In the genomic region with DNA sequence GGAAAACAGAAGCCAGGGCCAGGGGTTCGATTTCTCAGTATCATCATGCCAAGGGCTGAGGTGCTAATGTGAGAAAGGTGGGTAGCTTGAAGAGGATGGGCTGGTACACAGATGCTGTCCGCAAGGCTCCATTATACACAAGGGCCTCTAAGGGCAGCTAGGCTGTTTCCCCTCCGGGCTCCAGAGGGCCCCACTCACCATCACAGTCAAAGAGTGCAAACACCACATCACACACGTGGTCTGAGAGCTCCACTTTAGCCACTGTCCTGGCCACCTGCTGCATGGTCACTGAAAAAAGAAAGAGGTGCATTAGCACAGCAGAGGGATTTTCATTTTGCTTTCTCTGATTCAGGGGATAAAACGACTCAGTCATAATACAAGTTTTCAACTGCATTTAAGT, we compare ENCODE assay signal across 10 cellular contexts. TPM values are rescaled to one million over a fixed set of nuclear protein-coding genes. Genes with fewer than 3 reads are reported as not detected.
DNase-seq lines count a peak whose midpoint lies in the region; ATAC-seq, FAIRE-seq and TF ChIP-seq lines count a peak whose summit lies in the region.
"Had no signal": no experiment of that assay in that cellular context is flagged by ENCODE, and none has a peak within 500 bp of the region (broad histone marks: within the 10 kb centered on the region; RNA-seq: fewer than 3 reads in every experiment).

No MANE protein-coding gene starts in this region.

- peak; percentile 33 for DNase-seq in BE2C
- DNase-seq in HEK293T (ENCODE audit: extremely low spot score): peak; percentile 15
- peak; percentile 50 for DNase-seq in WTC11 (ENCODE audit: low spot score)
- peak; percentile 53 for DNase-seq in HepG2 (ENCODE audit: low spot score)
- DNase-seq in activated naive CD4-positive, alpha-beta T cell treated with anti-CD3 and anti-CD28 coated beads, Interleukin-2, amount 50 U/mL, for 16 hours: no peak
- DNase-seq in NCI-H774 (lab: John Stamatoyannopoulos, UW): no peak
- no peak for DNase-seq in NCI-H2171 treated with DMSO at 0.1 percent for 48 hours (lab: John Stamatoyannopoulos, UW)
- DNase-seq in H54 (ENCODE audit: insufficient read length, low spot score): no peak
- DNase-seq: activated effector memory CD4-positive, alpha-beta T cell treated with Interleukin-2 at 50 U/mL for 16 hours; effector memory CD8-positive, alpha-beta T cell had no signal

- no peaks in the 10 kb centered on the region for H3K9me3 Mint-ChIP-seq in WTC11
- H3K9me3 Mint-ChIP-seq: effector memory CD8-positive, alpha-beta T cell had no signal

- POLR2A ChIA-PET in HEK293T (lab: Yijun Ruan, JAX) (no interaction called here), WTC11 (lab: Charles Lee) (interaction anchor here (0.6 kb wide), 1 partner anchor 502 kb away, joined by 4 read pairs; no protein-coding TSS in a partner anchor), HepG2 (lab: Yijun Ruan, JAX) (interaction anchor here (1.7 kb wide), 1 partner anchor 21 kb away, joined by 5 read pairs; the partner anchor contains the start of gene DNAJB12)

- no peaks in the 10 kb centered on the region for H3K27me3 Mint-ChIP-seq in WTC11 (ENCODE audit: low read depth)
- H3K27me3 Mint-ChIP-seq: effector memory CD8-positive, alpha-beta T cell had no signal

- no peak for TF ChIP-seq EP300 in HepG2 (IDR thresholded peaks at IDR 0.05; ENCODE audit: low read depth in 2 of 2, low read length in 2 of 2)
- no peak for TF ChIP-seq EP300 in HepG2 (CRISPR knock-in tag; IDR thresholded peaks at IDR 0.05; ENCODE audit: borderline replicate concordance)

- 53% methylated on average over 5 of the region's 5 CpGs for WGBS in HepG2 (ENCODE audit: low lambda C conversion rate)

- no peaks in the 10 kb centered on the region for H3K36me3 Mint-ChIP-seq in WTC11

- H3K36me3 ChIP-seq in BE2C: no peaks in the 10 kb centered on the region
- H3K36me3 ChIP-seq in HepG2 (replicated peaks in 1 of 2; ENCODE audit: control insufficient read depth in 1 of 2, insufficient read depth in 2 of 2, low read length in 2 of 2): peaks cover 8 to 37% of the 10 kb centered on the region in 2 experiments; a peak in 4 of 5 replicates

- peaks cover 15% of the 10 kb centered on the region for H3K4me1 Mint-ChIP-seq in WTC11

- H3K9me3 ChIP-seq in BE2C (no peaks in the 10 kb centered on the region), HepG2 (ENCODE audit: low read length) (no peaks in the 10 kb centered on the region)

- H3K27ac ChIP-seq in HepG2 (ENCODE audit: extremely low read length, insufficient read depth, low read length): no peak overlapping the region

- TF ChIP-seq POLR2A in HepG2 (IDR thresholded peaks at IDR 0.05; ENCODE audit: insufficient read depth in 1 of 2, low read depth in 2 of 2, low read length in 2 of 2) (no peak), H54 (IDR thresholded peaks at IDR 0.05; ENCODE audit: low read depth, low read length) (no peak)

- intact Hi-C loops in HepG2 (cut with micrococcal nuclease; ENCODE audit: unreplicated experiment): loop anchor here (1.0 to 10.0 kb wide), 3 partner anchors 251 to 689 kb away; partner anchors contain the start of gene MICU1

- no peak overlapping the region for H3K4me3 ChIP-seq in BE2C (ENCODE audit: low read depth, low read length)
- no peak overlapping the region for H3K4me3 ChIP-seq in HepG2 (replicated peaks in 1 of 3; ENCODE audit: insufficient read depth in 1 of 3, low read depth in 2 of 3, low read length in 3 of 3)

- ATAC-seq in WTC11: peak; percentile 87
- peak; percentile 99 for ATAC-seq in HepG2
- ATAC-seq: effector memory CD8-positive, alpha-beta T cell had no signal

- no peak overlapping the region for H3K9ac ChIP-seq in HepG2 (ENCODE audit: insufficient read depth, low read depth, low read length)

- CTCF ChIA-PET in HEK293T (lab: Yijun Ruan, JAX): interaction anchor here (0.7 to 0.8 kb wide), 2 partner anchors 14 to 83 kb away, joined by 3 read pairs; no protein-coding TSS in a partner anchor
- CTCF ChIA-PET in WTC11 (lab: Charles Lee): interaction anchor here (0.6 to 2.7 kb wide), 20 partner anchors 9 to 686 kb away, joined by 3 to 26 read pairs (median 4); partner anchors contain the start of gene MICU1
- CTCF ChIA-PET in HepG2 (lab: Yijun Ruan, JAX; ENCODE audit: low intra/inter-chr PET ratio, low total read pairs): interaction anchor here (1.2 kb wide), 1 partner anchor 459 kb away, joined by 3 read pairs; no protein-coding TSS in a partner anchor

- no peaks in the 10 kb centered on the region for H3K79me2 ChIP-seq in HepG2 (ENCODE audit: insufficient read depth, low read length)

- no peaks in the 10 kb centered on the region for H3K4me1 ChIP-seq in BE2C
- no peaks in the 10 kb centered on the region for H3K4me1 ChIP-seq in HepG2 (ENCODE audit: insufficient read depth, low read length)

- TF ChIP-seq RAD21 in HepG2 (CRISPR knock-in tag; IDR thresholded peaks at IDR 0.05): peak; percentile 53

- no peaks in the 10 kb centered on the region for H4K20me1 ChIP-seq in HepG2 (ENCODE audit: insufficient read depth, low read length)

- peak; percentile 75 for FAIRE-seq in HepG2 (lab: Jason Lieb, UNC)
- FAIRE-seq in H54 (lab: Jason Lieb, UNC): no peak

- peak; percentile 39 for TF ChIP-seq CTCF in BE2C (IDR thresholded peaks at IDR 0.05; ENCODE audit: low read depth, low read length)
- TF ChIP-seq CTCF in WTC11 (IDR thresholded peaks at IDR 0.05): no peak
- TF ChIP-seq CTCF in HepG2 (CRISPR knock-in tag; IDR thresholded peaks at IDR 0.05): peak; percentile 62

- H3K27me3 ChIP-seq in BE2C (no peaks in the 10 kb centered on the region), HepG2 (ENCODE audit: control insufficient read depth in 1 of 2, insufficient read depth in 2 of 2, low read length in 2 of 2) (no peaks in the 10 kb centered on the region)

- BruUV-seq in HepG2 (replicated peaks; lab: Mats Ljungman, UMichigan): no TSS peak

- no peak overlapping the region for H2AFZ ChIP-seq in HepG2 (ENCODE audit: low read length)

- no peak overlapping the region for H3K4me2 ChIP-seq in HepG2 (ENCODE audit: low read depth, low read length)

- H3K27ac Mint-ChIP-seq in WTC11: peak overlapping the region; percentile 72; the same call in 1 of the 2 replicates
- H3K27ac Mint-ChIP-seq: effector memory CD8-positive, alpha-beta T cell had no signal

- no peak overlapping the region for H3K4me3 Mint-ChIP-seq in WTC11
- H3K4me3 Mint-ChIP-seq: effector memory CD8-positive, alpha-beta T cell had no signal

- in situ Hi-C loops in HepG2 (cut with HindIII; ENCODE audit: extremely low pct_ligation_motif_present, low pct_unique_long_range_greater_than_20kb): no loop called here

TF ChIP-seq in HEK293T, 16 proteins besides CTCF, POLR2A, EP300 and RAD21 (continues in another document):
- TF ChIP-seq LEF1 (IDR thresholded peaks at IDR 0.05; ENCODE audit: borderline replicate concordance) (no peak), HDGF (IDR thresholded peaks at IDR 0.05; ENCODE audit: borderline replicate concordance) (no peak), SUZ12 (IDR thresholded peaks at IDR 0.05) (no peak), BHLHE40 (IDR thresholded peaks at IDR 0.05; ENCODE audit: borderline replicate concordance) (no peak), FOXM1 (IDR thresholded peaks at IDR 0.05; ENCODE audit: borderline replicate concordance) (no peak), ARNT (IDR thresholded peaks at IDR 0.05) (no peak), FOXK2 (IDR thresholded peaks at IDR 0.05) (no peak)

TF ChIP-seq in WTC11, 78 proteins besides CTCF, POLR2A, EP300 and RAD21:
- no peak for TF ChIP-seq SOX15 (CRISPR knock-in tag; IDR thresholded peaks at IDR 0.05)
- TF ChIP-seq, protein P1, sequence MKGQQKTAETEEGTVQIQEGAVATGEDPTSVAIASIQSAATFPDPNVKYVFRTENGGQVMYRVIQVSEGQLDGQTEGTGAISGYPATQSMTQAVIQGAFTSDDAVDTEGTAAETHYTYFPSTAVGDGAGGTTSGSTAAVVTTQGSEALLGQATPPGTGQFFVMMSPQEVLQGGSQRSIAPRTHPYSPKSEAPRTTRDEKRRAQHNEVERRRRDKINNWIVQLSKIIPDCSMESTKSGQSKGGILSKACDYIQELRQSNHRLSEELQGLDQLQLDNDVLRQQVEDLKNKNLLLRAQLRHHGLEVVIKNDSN (CRISPR knock-in tag; IDR thresholded peaks at IDR 0.05): 0 out of 2 replicates have a peak, but pooled peaks have one; percentile 48

TF ChIP-seq in HepG2, 621 proteins besides CTCF, POLR2A, EP300 and RAD21 (continues in another document):
- TF ChIP-seq BORCS8-MEF2B (CRISPR knock-in tag; IDR thresholded peaks at IDR 0.05): no peak

RNA-seq across cellular contexts. Expression of gene DNAJB12, which starts 20.9 kb away (rescaled TPM):
- polyA plus RNA-seq in BE2C (2012; ENCODE audit: insufficient read depth, insufficient read length, low read depth): 42.2 TPM
- total RNA-seq in WTC11 (2021): 19.3 to 21.6 TPM (median 20.0 TPM) in 3 replicates
- 11.4 and 18.2 TPM in 2 replicates for total RNA-seq in HepG2 (2016; rRNA removed; fragmentation: Illumina TruSeq; extraction: Trizol)
- total RNA-seq in HepG2 (2016; cell fraction: cytosol; rRNA removed; fragmentation: Illumina TruSeq; extraction: Trizol; ENCODE audit: low read depth): 3.9 and 5.0 TPM in 2 replicates
- 9.2 and 19.9 TPM in 2 replicates for total RNA-seq in HepG2 (2016; cell fraction: insoluble cytoplasmic fraction; rRNA removed; fragmentation: Illumina TruSeq; extraction: Trizol)
- 6.8 and 7.7 TPM in 2 replicates for total RNA-seq in HepG2 (2016; cell fraction: membrane; rRNA removed; fragmentation: Illumina TruSeq; extraction: Trizol)
- 18.8 and 22.8 TPM in 2 replicates for total RNA-seq in HepG2 (2016; cell fraction: nucleus; rRNA removed; fragmentation: Illumina TruSeq; extraction: Trizol)
- 10.8 and 13.6 TPM in 2 replicates for polyA plus RNA-seq in HepG2 (2011; rRNA removed)
- polyA plus RNA-seq in HepG2 (2011; cell fraction: cytosol; rRNA removed): 8.7 and 9.8 TPM in 2 replicates
- polyA plus RNA-seq in HepG2 (2011; cell fraction: nucleus; rRNA removed): 21.4 and 23.3 TPM in 2 replicates
- 11.6 and 13.7 TPM in 2 replicates for polyA plus RNA-seq in HepG2 (2012)
- 3.5 TPM in 2 replicates for polyA plus RNA-seq in HepG2 (2016; cell fraction: cytosol; fragmentation: Illumina TruSeq; extraction: Trizol; ENCODE audit: low read depth)
- 9.6 and 12.1 TPM in 2 replicates for polyA plus RNA-seq in HepG2 (2016; cell fraction: insoluble cytoplasmic fraction; fragmentation: Illumina TruSeq; extraction: Trizol; ENCODE audit: low read depth)
- polyA plus RNA-seq in HepG2 (2016; cell fraction: membrane; fragmentation: Illumina TruSeq; extraction: Trizol; ENCODE audit: low read depth): 5.2 and 5.7 TPM in 2 replicates
- 30.8 and 32.2 TPM in 2 replicates for polyA plus RNA-seq in HepG2 (2016; cell fraction: nucleus; fragmentation: Illumina TruSeq; extraction: Trizol; ENCODE audit: insufficient read depth, low read depth)
- polyA minus RNA-seq in HepG2 (2011; rRNA and poly(A)+ RNA removed; ENCODE audit: low replicate concordance): 15.9 and 24.1 TPM in 2 replicates
- polyA minus RNA-seq in HepG2 (2011; cell fraction: cytosol; rRNA and poly(A)+ RNA removed): 8.8 and 8.9 TPM in 2 replicates
- polyA minus RNA-seq in HepG2 (2011; cell fraction: nucleus; rRNA and poly(A)+ RNA removed): 18.4 and 18.9 TPM in 2 replicates

Comparison
In these comparisons a context has a peak if more than half of its experiments do, and no peak if none do; other contexts are left out.
1. DNase-seq: peak in BE2C (single experiment), HEK293T (single experiment), WTC11 (single experiment) and HepG2 (single experiment); none in activated naive CD4-positive, alpha-beta T cell treated with anti-CD3 and anti-CD28 coated beads, Interleukin-2, amount 50 U/mL, for 16 hours (single experiment), NCI-H774 (single experiment), NCI-H2171 treated with DMSO at 0.1 percent for 48 hours (single experiment) and H54 (single experiment).